8 cellular contexts compared by ENCODE assay signal in the genomic region with DNA sequence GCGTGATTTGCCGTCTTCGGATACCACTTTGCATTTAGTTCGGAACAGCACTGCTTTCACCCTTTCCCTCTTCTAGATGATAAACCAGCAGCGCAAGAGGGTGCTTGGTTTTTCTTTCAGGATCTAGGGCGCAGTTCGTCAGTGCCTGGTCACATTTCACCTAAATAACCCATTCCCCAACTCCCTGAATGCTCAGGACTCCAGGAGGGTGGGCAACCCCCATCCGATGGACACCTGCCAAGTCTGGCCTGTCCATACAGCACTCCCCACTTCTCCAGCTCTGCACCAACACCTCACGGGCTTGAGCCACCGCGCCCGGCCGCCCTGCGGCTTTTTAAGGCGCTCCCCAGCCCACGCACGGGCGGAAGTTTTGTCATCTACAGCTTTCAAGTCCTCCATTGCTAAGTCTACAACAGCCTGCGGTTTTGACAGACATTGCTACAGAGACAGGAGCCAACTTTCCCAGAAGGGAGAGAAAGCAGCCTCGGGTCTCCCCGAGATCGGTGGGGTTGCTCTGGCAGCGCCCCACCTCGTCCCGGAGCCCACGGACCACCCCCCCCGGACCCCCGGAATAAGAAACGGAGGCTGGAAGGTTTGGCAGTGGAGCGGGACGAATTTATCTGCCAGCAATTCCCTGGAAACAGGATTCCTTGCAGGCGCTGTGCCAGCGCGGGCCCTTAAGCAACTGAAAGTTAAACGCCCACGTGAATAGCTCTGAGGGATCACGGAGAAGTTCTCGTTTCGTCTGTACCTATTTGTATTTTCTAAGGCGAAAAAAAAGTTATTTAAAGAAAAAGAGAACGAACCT. TPM values are rescaled to one million over a fixed set of nuclear protein-coding genes. Genes with fewer than 3 reads are reported as not detected.
DNase-seq lines count a peak whose midpoint lies in the region; ATAC-seq and TF ChIP-seq lines count a peak whose summit lies in the region.

No MANE protein-coding gene starts in this region.

- peak overlapping the region; percentile 82 for H2AFZ ChIP-seq in Loucy (ENCODE audit: low read length)
- no peak overlapping the region for H2AFZ ChIP-seq in neural progenitor cell (replicated peaks)

- H3K9ac ChIP-seq in Loucy (ENCODE audit: low read depth, low read length, poor library complexity, severe bottlenecking) (peak overlapping the region; percentile 38), neural progenitor cell (no peak overlapping the region), stomach smooth muscle (ENCODE audit: low read length in 2 of 2) (peak overlapping the region in 1 of 2 donors; percentile 50)

- H3K4me3 Mint-ChIP-seq in neural progenitor cell, result peak overlapping the region; percentile 76

- in situ Hi-C loops in G401 (cut with HindIII; ENCODE audit: low sequenced_read_pairs), result no loop called here

- DNase-seq in GM12865 (ENCODE audit: low read depth) (peak; percentile 75), neural progenitor cell (ENCODE audit: low spot score) (no peak), G401 (ENCODE audit: low spot score) (no peak), cerebellar cortex (ENCODE audit: low spot score) (no peak)
- peak; percentile 55 for DNase-seq in activated CD8-positive, alpha-beta memory T cell treated with anti-CD3 and anti-CD28 coated beads, Interleukin-2, amount 50 U/mL, for 1 hour (ENCODE audit: extremely low read depth)

- no peak overlapping the region for H3K27ac Mint-ChIP-seq in neural progenitor cell

- H3F3A ChIP-seq in Loucy (ENCODE audit: low read depth) (no peaks in the 10 kb centered on the region), neural progenitor cell (ENCODE audit: low read depth) (no peaks in the 10 kb centered on the region)

- H3K9me3 ChIP-seq in Loucy (ENCODE audit: insufficient read depth, low read depth, low read length) (no peaks in the 10 kb centered on the region), neural progenitor cell (ENCODE audit: low read depth) (no peaks in the 10 kb centered on the region), stomach smooth muscle (ENCODE audit: control insufficient read depth in 2 of 2, low read length in 2 of 2) (no peaks in the 10 kb centered on the region)

- H3K36me3 Mint-ChIP-seq in neural progenitor cell, result no peaks in the 10 kb centered on the region

- peak overlapping the region; percentile 74 for H3K4me3 ChIP-seq in GM12865 (ENCODE audit: low read depth, low read length)
- H3K4me3 ChIP-seq in Loucy (ENCODE audit: low read length, poor library complexity, severe bottlenecking), result peak overlapping the region; percentile 73
- peak overlapping the region; percentile 2 for H3K4me3 ChIP-seq in neural progenitor cell
- H3K4me3 ChIP-seq in stomach smooth muscle (ENCODE audit: low read length in 2 of 2), result peak overlapping the region; percentile 68 to 71

- H3K27ac ChIP-seq in neural progenitor cell (no peak overlapping the region), stomach smooth muscle (ENCODE audit: low read length) (no peak overlapping the region)

- H3K36me3 ChIP-seq in Loucy (ENCODE audit: insufficient read depth, low read length) (no peaks in the 10 kb centered on the region), neural progenitor cell (no peaks in the 10 kb centered on the region), stomach smooth muscle (ENCODE audit: control insufficient read depth in 2 of 2, insufficient read depth in 2 of 2, low read length in 2 of 2) (no peaks in the 10 kb centered on the region)

- H3K4me2 ChIP-seq in Loucy (ENCODE audit: low read depth, low read length, poor library complexity, severe bottlenecking) (peak overlapping the region; percentile 86), neural progenitor cell (peak overlapping the region; percentile 42)

- ATAC-seq in esophagus mucosa, result peak; percentile 73

- H4K20me1 ChIP-seq in Loucy (ENCODE audit: insufficient read depth, low read length, poor library complexity, severe bottlenecking) (no peaks in the 10 kb centered on the region), neural progenitor cell (ENCODE audit: low read depth) (no peaks in the 10 kb centered on the region)

- H3K4me1 ChIP-seq in Loucy (ENCODE audit: insufficient read depth, low read length, poor library complexity, severe bottlenecking) (no peaks in the 10 kb centered on the region), neural progenitor cell (no peaks in the 10 kb centered on the region), stomach smooth muscle (ENCODE audit: control insufficient read depth, insufficient read depth, low read length) (peaks cover 13% of the 10 kb centered on the region)

- H3K27me3 Mint-ChIP-seq in neural progenitor cell (ENCODE audit: insufficient read depth, low read depth), result peaks cover 75% of the 10 kb centered on the region

- H3K9me3 Mint-ChIP-seq in neural progenitor cell, result peaks cover 26% of the 10 kb centered on the region

- H3K79me2 ChIP-seq in Loucy (ENCODE audit: insufficient read depth, low read length), result no peaks in the 10 kb centered on the region
- H3K79me2 ChIP-seq in neural progenitor cell (ENCODE audit: low read depth), result no peaks in the 10 kb centered on the region

- peaks cover 7% of the 10 kb centered on the region for H3K4me1 Mint-ChIP-seq in neural progenitor cell

- no peaks in the 10 kb centered on the region for H3K9me2 ChIP-seq in Loucy (replicated peaks; ENCODE audit: low read depth, low read length)

- TF ChIP-seq CTCF in GM12865 (IDR thresholded peaks at IDR 0.05; ENCODE audit: insufficient read depth, low read depth, low read length, missing control alignments) (no peak), Loucy (conservative IDR thresholded peaks at IDR 0.05; ENCODE audit: low read length) (no peak), neural progenitor cell (IDR thresholded peaks at IDR 0.05) (no peak)

- peaks cover 42% of the 10 kb centered on the region for H3K27me3 ChIP-seq in Loucy (ENCODE audit: insufficient read depth, low read length, poor library complexity, severe bottlenecking)
- H3K27me3 ChIP-seq in neural progenitor cell, result peaks cover 100% of the 10 kb centered on the region
- H3K27me3 ChIP-seq in stomach smooth muscle (ENCODE audit: control insufficient read depth in 1 of 2, insufficient read depth in 2 of 2, low read length in 2 of 2), result peaks cover 57 to 64% of the 10 kb centered on the region in 2 donors

RNA-seq across cellular contexts. Expression of gene SLFN13, which starts 38.6 kb away (rescaled TPM):
- total RNA-seq in esophagus mucosa (7.9 TPM), neural progenitor cell (ENCODE audit: low replicate concordance) (0.31 and 0.88 TPM in 2 replicates)
- 0.24 TPM in 1 of 2 replicates, not detected in the other for total RNA-seq in G401 (2014; rRNA removed; shearing (Covaris generic))

RNA-seq across cellular contexts. Expression of gene SLFN12L, which starts 50.4 kb away (rescaled TPM):
- total RNA-seq in esophagus mucosa, result 0.40 TPM
- total RNA-seq in neural progenitor cell (ENCODE audit: low replicate concordance), result not detected in 2 replicates
- total RNA-seq in G401 (2014; rRNA removed; shearing (Covaris generic)), result not detected in 2 replicates

RNA-seq across cellular contexts. Expression of gene SLFN12, which starts 54.8 kb away (rescaled TPM):
- total RNA-seq in esophagus mucosa (2.6 TPM), neural progenitor cell (ENCODE audit: low replicate concordance) (6.8 and 7.2 TPM in 2 replicates)
- 12.3 and 15.0 TPM in 2 replicates for total RNA-seq in G401 (2014; rRNA removed; shearing (Covaris generic))

Comparison
In these comparisons a context has a peak if more than half of its experiments do, and no peak if none do; other contexts are left out.
1. DNase-seq: peak in GM12865 (single experiment) and activated CD8-positive, alpha-beta memory T cell treated with anti-CD3 and anti-CD28 coated beads, Interleukin-2, amount 50 U/mL, for 1 hour (single experiment); none in neural progenitor cell (single experiment), G401 (single experiment) and cerebellar cortex (single experiment).
2. H3K4me3 ChIP-seq: peak in every context shown above with its lines; median percentile 74 in GM12865; 73 in Loucy; 70 in stomach smooth muscle; 2 in neural progenitor cell.